In the genomic region with DNA sequence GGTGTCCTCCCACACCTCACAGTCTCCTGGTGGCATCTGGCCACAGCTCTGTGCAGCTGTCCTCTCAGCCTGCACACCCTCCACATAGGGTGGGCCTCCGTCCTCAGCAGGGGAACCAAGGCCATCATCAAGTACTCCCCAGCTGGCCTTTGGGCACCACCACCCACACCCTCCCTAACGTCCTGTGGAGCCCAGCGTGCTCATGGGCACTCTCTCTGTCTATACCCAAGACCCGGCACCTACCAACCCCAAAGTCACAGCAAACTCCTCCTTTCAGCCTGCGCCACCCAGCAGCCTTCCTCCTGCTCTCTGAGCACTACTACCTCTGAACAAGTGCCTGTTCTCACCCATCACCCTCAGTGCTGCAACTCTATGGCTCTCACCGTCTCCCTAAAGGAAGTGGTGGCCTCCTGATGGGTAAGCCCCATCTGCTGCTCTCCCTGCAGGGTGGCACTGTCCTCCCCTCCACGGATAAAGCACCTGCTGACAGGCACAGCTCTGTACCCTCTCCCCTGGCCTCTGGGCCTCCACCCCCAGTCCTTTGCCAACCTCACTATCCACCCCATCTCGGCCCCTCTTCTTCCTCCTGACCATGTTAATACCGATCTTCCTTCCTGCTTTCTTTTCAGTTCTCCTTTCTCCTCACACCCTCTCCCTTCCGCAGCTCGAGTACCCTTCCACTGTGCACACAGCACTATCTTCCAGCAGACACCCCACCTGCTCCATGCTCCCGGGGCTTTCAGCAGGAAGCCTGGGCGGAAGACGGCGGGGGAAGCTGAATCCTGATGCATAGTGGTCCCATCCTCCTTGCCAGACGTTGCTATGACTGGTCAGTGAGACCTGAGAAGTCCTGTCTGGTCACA, we compare ENCODE assay signal across 16 cellular contexts. TPM values are rescaled to one million over a fixed set of nuclear protein-coding genes. Genes with fewer than 3 reads are reported as not detected.
A peak's percentile ranks its signal among the peaks of the same experiment; 100 is the strongest.
DNase-seq lines count a peak whose midpoint lies in the region; ATAC-seq and TF ChIP-seq lines count a peak whose summit lies in the region.
"Had no signal": no experiment of that assay in that cellular context is flagged by ENCODE, and none has a peak within 500 bp of the region (broad histone marks: within the 10 kb centered on the region; RNA-seq: fewer than 3 reads in every experiment).

No MANE protein-coding gene starts in this region.

- peak; percentile 56 for ATAC-seq in activated naive CD8-positive, alpha-beta T cell treated with anti-CD3 and anti-CD28 coated beads, Interleukin-2, amount 10 ng/mL, durations not matched to agents 7 days and 5 days (ENCODE audit: low read depth)
- ATAC-seq in HG02610 (IDR thresholded peaks at IDR 0.05; ENCODE audit: unreplicated experiment) (peak; percentile 41), upper lobe of right lung (no peak), GM21390 (IDR thresholded peaks at IDR 0.05; ENCODE audit: unreplicated experiment) (no peak)
- no peak for ATAC-seq in activated T-helper 17 cell treated with anti-CD3 and anti-CD28 coated beads, Interleukin-2, amount 50 U/mL, for 72 hours (replicated peaks)

- intact Hi-C loops in upper lobe of right lung (cut with DNase I) = no loop called here

- H3K36me3 ChIP-seq in upper lobe of right lung = no peaks in the 10 kb centered on the region

- H3K4me3 Mint-ChIP-seq in activated naive CD8-positive, alpha-beta T cell treated with anti-CD3 and anti-CD28 coated beads, Interleukin-2, amount 10 ng/mL, durations not matched to agents 7 days and 5 days = no peak overlapping the region
- H3K4me3 Mint-ChIP-seq in activated naive CD8-positive, alpha-beta T cell treated with anti-CD3 and anti-CD28 coated beads for 36 hours = no peak overlapping the region
- no peak overlapping the region for H3K4me3 Mint-ChIP-seq in activated T-helper 17 cell treated with anti-CD3 and anti-CD28 coated beads, Interleukin-2, amount 50 U/mL, for 72 hours

- TF ChIP-seq CTCF in upper lobe of right lung (IDR thresholded peaks at IDR 0.05) = no peak

- H3K9me3 ChIP-seq in upper lobe of right lung = no peaks in the 10 kb centered on the region
- H3K9me3 ChIP-seq: left ventricle myocardium inferior had no signal

- no peak overlapping the region for H3K4me3 ChIP-seq in upper lobe of right lung
- H3K4me3 ChIP-seq: left ventricle myocardium inferior, SK-N-MC had no signal

- no peaks in the 10 kb centered on the region for H3K4me1 ChIP-seq in upper lobe of right lung
- H3K4me1 ChIP-seq: parathyroid adenoma had no signal

- TF ChIP-seq POLR2A in erythroblast (IDR thresholded peaks at IDR 0.05; ENCODE audit: low read length) = no peak

- POLR2A ChIA-PET in activated naive CD8-positive, alpha-beta T cell treated with anti-CD3 and anti-CD28 coated beads, Interleukin-2, amount 10 ng/mL, durations not matched to agents 7 days and 5 days (lab: Charles Lee) = no interaction called here

- peak overlapping the region; percentile 64 for H3K27ac Mint-ChIP-seq in activated naive CD8-positive, alpha-beta T cell treated with anti-CD3 and anti-CD28 coated beads, Interleukin-2, amount 10 ng/mL, durations not matched to agents 7 days and 5 days
- no peak overlapping the region for H3K27ac Mint-ChIP-seq in activated naive CD8-positive, alpha-beta T cell treated with anti-CD3 and anti-CD28 coated beads for 36 hours
- peak overlapping the region; percentile 6 for H3K27ac Mint-ChIP-seq in activated T-helper 17 cell treated with anti-CD3 and anti-CD28 coated beads, Interleukin-2, amount 50 U/mL, for 72 hours

- DNase-seq in activated naive CD8-positive, alpha-beta T cell treated with anti-CD3 and anti-CD28 coated beads, Interleukin-2, amount 10 ng/mL, durations not matched to agents 7 days and 5 days = no peak
- DNase-seq in activated naive CD8-positive, alpha-beta T cell treated with anti-CD3 and anti-CD28 coated beads for 36 hours = no peak
- DNase-seq in upper lobe of right lung = peak; percentile 56
- no peak for DNase-seq in middle frontal gyrus (ENCODE audit: extremely low spot score, low spot score)
- DNase-seq in erythroblast (lab: John Stamatoyannopoulos, UW) = no peak
- DNase-seq: activated CD4-positive, alpha-beta T cell treated with anti-CD3 and anti-CD28 coated beads for 1 hour; central memory CD4-positive, alpha-beta T cell; left ventricle myocardium inferior; NCI-H1417 treated with DMSO at 0.1 percent for 48 hours; NCI-H82; stimulated activated CD4-positive, alpha-beta T cell treated with anti-CD3 and anti-CD28 coated beads, Interleukin-15, amount 100 ng/mL, for 24 hours had no signal

- no peaks in the 10 kb centered on the region for H3K27me3 Mint-ChIP-seq in activated naive CD8-positive, alpha-beta T cell treated with anti-CD3 and anti-CD28 coated beads, Interleukin-2, amount 10 ng/mL, durations not matched to agents 7 days and 5 days
- no peaks in the 10 kb centered on the region for H3K27me3 Mint-ChIP-seq in activated naive CD8-positive, alpha-beta T cell treated with anti-CD3 and anti-CD28 coated beads for 36 hours
- no peaks in the 10 kb centered on the region for H3K27me3 Mint-ChIP-seq in activated T-helper 17 cell treated with anti-CD3 and anti-CD28 coated beads, Interleukin-2, amount 50 U/mL, for 72 hours

- peaks cover 10% of the 10 kb centered on the region for H3K4me1 Mint-ChIP-seq in activated naive CD8-positive, alpha-beta T cell treated with anti-CD3 and anti-CD28 coated beads, Interleukin-2, amount 10 ng/mL, durations not matched to agents 7 days and 5 days
- H3K4me1 Mint-ChIP-seq in activated naive CD8-positive, alpha-beta T cell treated with anti-CD3 and anti-CD28 coated beads for 36 hours = peaks cover 8% of the 10 kb centered on the region
- H3K4me1 Mint-ChIP-seq in activated T-helper 17 cell treated with anti-CD3 and anti-CD28 coated beads, Interleukin-2, amount 50 U/mL, for 72 hours = no peaks in the 10 kb centered on the region

- H3K27ac ChIP-seq in upper lobe of right lung = no peak overlapping the region
- H3K27ac ChIP-seq: left ventricle myocardium inferior, parathyroid adenoma, SK-N-MC had no signal

- H3K9me3 Mint-ChIP-seq in activated naive CD8-positive, alpha-beta T cell treated with anti-CD3 and anti-CD28 coated beads, Interleukin-2, amount 10 ng/mL, durations not matched to agents 7 days and 5 days = no peaks in the 10 kb centered on the region
- H3K9me3 Mint-ChIP-seq in activated naive CD8-positive, alpha-beta T cell treated with anti-CD3 and anti-CD28 coated beads for 36 hours = no peaks in the 10 kb centered on the region
- no peaks in the 10 kb centered on the region for H3K9me3 Mint-ChIP-seq in activated T-helper 17 cell treated with anti-CD3 and anti-CD28 coated beads, Interleukin-2, amount 50 U/mL, for 72 hours

- H3K27me3 ChIP-seq in upper lobe of right lung = no peaks in the 10 kb centered on the region

- no peaks in the 10 kb centered on the region for H3K36me3 Mint-ChIP-seq in activated naive CD8-positive, alpha-beta T cell treated with anti-CD3 and anti-CD28 coated beads, Interleukin-2, amount 10 ng/mL, durations not matched to agents 7 days and 5 days
- peaks cover 2% of the 10 kb centered on the region for H3K36me3 Mint-ChIP-seq in activated naive CD8-positive, alpha-beta T cell treated with anti-CD3 and anti-CD28 coated beads for 36 hours
- peaks cover 8% of the 10 kb centered on the region for H3K36me3 Mint-ChIP-seq in activated T-helper 17 cell treated with anti-CD3 and anti-CD28 coated beads, Interleukin-2, amount 50 U/mL, for 72 hours (ENCODE audit: low read depth)

RNA-seq across cellular contexts. Expression of gene SLC41A3, which starts 31.5 kb away (rescaled TPM):
- total RNA-seq in activated naive CD8-positive, alpha-beta T cell treated with anti-CD3 and anti-CD28 coated beads, Interleukin-2, amount 10 ng/mL, durations not matched to agents 7 days and 5 days = 10 to 100 TPM; 32.2 to 32.4 TPM
- total RNA-seq in activated naive CD8-positive, alpha-beta T cell treated with anti-CD3 and anti-CD28 coated beads for 36 hours = 10 to 100 TPM; 26.6 to 30.7 TPM
- total RNA-seq in activated T-helper 17 cell treated with anti-CD3 and anti-CD28 coated beads, Interleukin-2, amount 50 U/mL, for 72 hours = 10 to 100 TPM; 33.1 to 50.8 TPM
- total RNA-seq in upper lobe of right lung = 30.8 TPM

Comparison
In these comparisons a context has a peak if more than half of its experiments do, and no peak if none do; other contexts are left out.
1. ATAC-seq: peak in activated naive CD8-positive, alpha-beta T cell treated with anti-CD3 and anti-CD28 coated beads, Interleukin-2, amount 10 ng/mL, durations not matched to agents 7 days and 5 days (single experiment) and HG02610 (single experiment); none in activated T-helper 17 cell treated with anti-CD3 and anti-CD28 coated beads, Interleukin-2, amount 50 U/mL, for 72 hours (single experiment), upper lobe of right lung (single experiment) and GM21390 (single experiment).